ENCODE assay signal across 16 cellular contexts in genomic region chr9:135306699-135307098, GRCh38.
A peak's percentile ranks its signal among the peaks of the same experiment; 100 is the strongest.
DNase-seq lines count a peak whose midpoint lies in the region; ATAC-seq and TF ChIP-seq lines count a peak whose summit lies in the region.
"Had no signal": no experiment of that assay in that cellular context is flagged by ENCODE, and none has a peak within 500 bp of the region (broad histone marks: within the 10 kb centered on the region; RNA-seq: fewer than 3 reads in every experiment).

No MANE protein-coding gene starts in this region.

- no peak overlapping the region for H3K9ac ChIP-seq in neuronal stem cell (ENCODE audit: low read depth, low read length, poor library complexity)

- no peak overlapping the region for H2BK12ac ChIP-seq in neuronal stem cell (ENCODE audit: low read length)

- intact Hi-C loops in breast epithelium (cut with DNase I; ENCODE audit: low total_unique reads): no loop called here

- peak overlapping the region; percentile 33 for H3K18ac ChIP-seq in neuronal stem cell (ENCODE audit: low read length)

- no peaks in the 10 kb centered on the region for H3K79me1 ChIP-seq in neuronal stem cell (ENCODE audit: low read depth, low read length)

- H4K8ac ChIP-seq in neuronal stem cell (ENCODE audit: low read depth, low read length): no peak overlapping the region

- no peak overlapping the region for H3K4me3 ChIP-seq in neuronal stem cell (ENCODE audit: low read length in 2 of 2)
- H3K4me3 ChIP-seq in breast epithelium: no peak overlapping the region
- H3K4me3 ChIP-seq in coronary artery: no peak overlapping the region
- H3K4me3 ChIP-seq: A549, HAP-1 had no signal

- H3K4me2 ChIP-seq in neuronal stem cell (ENCODE audit: insufficient read depth, low read length, poor library complexity, severe bottlenecking): no peak overlapping the region
- H3K4me2 ChIP-seq: A549 had no signal

- DNase-seq in AG20443 (ENCODE audit: low spot score) (peak; percentile 2), T-helper 17 cell (no peak), neuronal stem cell (ENCODE audit: low spot score) (no peak), type B pancreatic cell (ENCODE audit: extremely low spot score, unreplicated experiment) (peak; percentile 34), breast epithelium (ENCODE audit: low spot score in 2 of 2) (no peak), coronary artery (ENCODE audit: low spot score) (no peak)
- DNase-seq: COR-L47, DMS153, EL, GOT3 had no signal

- ATAC-seq in T-helper 17 cell: no peak
- no peak for ATAC-seq in HG02588 (IDR thresholded peaks at IDR 0.05; ENCODE audit: unreplicated experiment)
- ATAC-seq: A549; CD8-positive, alpha-beta T cell; HepG2 had no signal

- no peaks in the 10 kb centered on the region for H3K9me3 ChIP-seq in T-helper 17 cell (ENCODE audit: control insufficient read depth, low read length, poor library complexity, severe bottlenecking)
- H3K9me3 ChIP-seq in neuronal stem cell (replicated peaks in 1 of 2; ENCODE audit: control insufficient read depth in 2 of 2, insufficient read depth in 1 of 2, low read depth in 1 of 2, low read length in 2 of 2): no peaks in the 10 kb centered on the region
- no peaks in the 10 kb centered on the region for H3K9me3 ChIP-seq in breast epithelium
- H3K9me3 ChIP-seq: HAP-1 had no signal

- no peak overlapping the region for H4K91ac ChIP-seq in neuronal stem cell (ENCODE audit: low read depth, low read length, poor library complexity)

- peaks cover 35% of the 10 kb centered on the region for H3K27me3 Mint-ChIP-seq in T-helper 17 cell
- H3K27me3 Mint-ChIP-seq in type B pancreatic cell: peaks cover 62% of the 10 kb centered on the region

- H3K27me3 ChIP-seq in neuronal stem cell (ENCODE audit: control insufficient read depth in 3 of 3, insufficient read depth in 3 of 3, low read depth in 1 of 3, low read length in 3 of 3) (peaks cover 0 to 32% (median 0%) of the 10 kb centered on the region in 3 experiments), breast epithelium (peaks cover 0 to 57% of the 10 kb centered on the region in 2 donors)

- no peak overlapping the region for H2BK120ac ChIP-seq in neuronal stem cell (ENCODE audit: low read depth, low read length)

- peak overlapping the region; percentile 0 for H3K4me3 Mint-ChIP-seq in T-helper 17 cell
- H3K4me3 Mint-ChIP-seq in type B pancreatic cell: no peak overlapping the region
- H3K4me3 Mint-ChIP-seq: CD14-positive monocyte; CD8-positive, alpha-beta T cell had no signal

- H3K23ac ChIP-seq in neuronal stem cell (ENCODE audit: low read depth, low read length, poor library complexity): no peak overlapping the region

- no CpG with 5 or more reads among the region's 12 CpGs for WGBS in neuronal stem cell (ENCODE audit: extremely low coverage in 2 of 2, insufficient read length in 2 of 2, insufficient replicate concordance in 1 of 2), 2 donors

- no peak overlapping the region for H2BK5ac ChIP-seq in neuronal stem cell (ENCODE audit: low read length)

- TF ChIP-seq CTCF in type B pancreatic cell (conservative IDR thresholded peaks at IDR 0.05): no peak
- no peak for TF ChIP-seq CTCF in breast epithelium (IDR thresholded peaks at IDR 0.05)
- TF ChIP-seq CTCF in coronary artery (IDR thresholded peaks at IDR 0.05): no peak

- H3K27ac ChIP-seq in neuronal stem cell (replicated peaks; ENCODE audit: low read length) (no peak overlapping the region), breast epithelium (no peak overlapping the region), coronary artery (no peak overlapping the region)
- H3K27ac ChIP-seq: A549 had no signal

- H2BK15ac ChIP-seq in neuronal stem cell (ENCODE audit: low read length): peak overlapping the region; percentile 6

- no peaks in the 10 kb centered on the region for H3K9me3 Mint-ChIP-seq in type B pancreatic cell

- H3K27ac Mint-ChIP-seq in T-helper 17 cell (no peak overlapping the region), type B pancreatic cell (no peak overlapping the region)
- H3K27ac Mint-ChIP-seq: CD14-positive monocyte; CD8-positive, alpha-beta T cell had no signal

- H3K36me3 ChIP-seq in neuronal stem cell (replicated peaks in 1 of 2; ENCODE audit: control insufficient read depth in 2 of 2, insufficient read depth in 2 of 2, low read length in 2 of 2): no peaks in the 10 kb centered on the region
- H3K36me3 ChIP-seq in breast epithelium: no peaks in the 10 kb centered on the region
- H3K36me3 ChIP-seq: HAP-1 had no signal

- no peak overlapping the region for H2AFZ ChIP-seq in neuronal stem cell (ENCODE audit: low read length)

- H3K4me1 ChIP-seq in neuronal stem cell (ENCODE audit: control insufficient read depth in 2 of 2, insufficient read depth in 1 of 2, low read depth in 1 of 2, low read length in 2 of 2): no peaks in the 10 kb centered on the region
- no peaks in the 10 kb centered on the region for H3K4me1 ChIP-seq in breast epithelium
- H3K4me1 ChIP-seq: A549, HAP-1 had no signal

- H3K36me3 Mint-ChIP-seq in T-helper 17 cell (ENCODE audit: low read depth) (peaks cover 3% of the 10 kb centered on the region), type B pancreatic cell (no peaks in the 10 kb centered on the region)
- H3K36me3 Mint-ChIP-seq: CD14-positive monocyte; CD8-positive, alpha-beta T cell had no signal

- no peak overlapping the region for H2AK5ac ChIP-seq in neuronal stem cell (ENCODE audit: low read depth, low read length)

- H3K14ac ChIP-seq in neuronal stem cell (ENCODE audit: low read length): no peak overlapping the region

- H3K4me1 Mint-ChIP-seq in T-helper 17 cell (peaks cover 3% of the 10 kb centered on the region), type B pancreatic cell (ENCODE audit: unreplicated experiment) (no peaks in the 10 kb centered on the region)
- H3K4me1 Mint-ChIP-seq: CD14-positive monocyte had no signal

- no peak overlapping the region for H3K4ac ChIP-seq in neuronal stem cell (ENCODE audit: low read length)

- TF ChIP-seq POLR2A in breast epithelium (IDR thresholded peaks at IDR 0.05): no peak

Comparison
In these comparisons a context has a peak if more than half of its experiments do, and no peak if none do; other contexts are left out.
1. DNase-seq: peak in AG20443 (single experiment) and type B pancreatic cell (single experiment); none in T-helper 17 cell (0 of 3), neuronal stem cell (single experiment), breast epithelium (0 of 2) and coronary artery (single experiment).